Comparison of ENCODE assay signal across 1 cellular context in genomic region chr15:42499888-42500609, GRCh38.
TF ChIP-seq lines count a peak whose summit lies in the region.

No MANE protein-coding gene starts in this region.

TF ChIP-seq in GM12878, 131 proteins besides CTCF, POLR2A, EP300 and RAD21:
- TF ChIP-seq SUZ12 (IDR thresholded peaks at IDR 0.05; ENCODE audit: unreplicated experiment): no peak
- 0 out of 2 replicates have a peak, but pooled peaks have one; percentile 76 for TF ChIP-seq HDGF (IDR thresholded peaks at IDR 0.05)
- TF ChIP-seq IKZF1 (conservative IDR thresholded peaks at IDR 0.05): 0 out of 2 replicates have a peak, but pooled peaks have one; percentile 4
- TF ChIP-seq MLLT1 (IDR thresholded peaks at IDR 0.05): peak; percentile 35; the same call in 1 of the 2 replicates
